Comparison of ENCODE assay signal across 9 cellular contexts in genomic region chr6:26240981-26241770, GRCh38.
DNase-seq lines count a peak whose midpoint lies in the region; ATAC-seq and TF ChIP-seq lines count a peak whose summit lies in the region.
"Had no signal": no experiment of that assay in that cellular context is flagged by ENCODE, and none has a peak within 500 bp of the region (broad histone marks: within the 10 kb centered on the region; RNA-seq: fewer than 3 reads in every experiment).

No MANE protein-coding gene starts in this region.

- TF ChIP-seq POLR2A in gastrocnemius medialis (IDR thresholded peaks at IDR 0.05) = no peak

- H3K9me3 Mint-ChIP-seq in activated CD8-positive, alpha-beta memory T cell treated with anti-CD3 and anti-CD28 coated beads, Interleukin-2, amount 10 ng/mL, durations not matched to agents 7 days and 5 days (ENCODE audit: low read depth) = no peaks in the 10 kb centered on the region

- H3K9ac ChIP-seq in fibroblast of lung (ENCODE audit: insufficient read depth, low read length) = peak overlapping the region; percentile 39

- CTCF ChIA-PET in activated CD8-positive, alpha-beta memory T cell treated with anti-CD3 and anti-CD28 coated beads, Interleukin-2, amount 10 ng/mL, durations not matched to agents 7 days and 5 days (lab: Charles Lee) = interaction anchor here (1.0 to 1.6 kb wide), 3 partner anchors 9 to 31 kb away, joined by 5 to 8 read pairs (median 7); a partner anchor contains a TSS

- H3K27ac ChIP-seq in fibroblast of lung (ENCODE audit: insufficient read depth, low read length) = peak overlapping the region; percentile 87
- H3K27ac ChIP-seq in gastrocnemius medialis = no peak overlapping the region
- H3K27ac ChIP-seq: C4-2B had no signal

- H3K4me1 ChIP-seq in fibroblast of lung (ENCODE audit: control insufficient read depth, extremely low read depth, insufficient read depth, low read length) (no peaks in the 10 kb centered on the region), gastrocnemius medialis (peaks cover 0 to 5% of the 10 kb centered on the region in 2 donors)

- in situ Hi-C loops in gastrocnemius medialis (cut with MboI; ENCODE audit: low sequenced_read_pairs in 4 of 4) = no loop called here

- ATAC-seq in activated CD8-positive, alpha-beta memory T cell treated with anti-CD3 and anti-CD28 coated beads, Interleukin-2, amount 10 ng/mL, durations not matched to agents 7 days and 5 days = peak; percentile 21
- no peak for ATAC-seq in gastrocnemius medialis

- H3K27me3 ChIP-seq in fibroblast of lung (ENCODE audit: control insufficient read depth, insufficient read depth, low read length) (no peaks in the 10 kb centered on the region), gastrocnemius medialis (peaks cover 67 to 99% (median 97%) of the 10 kb centered on the region in 3 donors)

- DNase-seq in activated gamma-delta T cell treated with Interleukin-2 at 50 U/mL for 16 hours = peak; percentile 36
- no peak for DNase-seq in activated gamma-delta T cell (lab: John Stamatoyannopoulos, UW)
- peak; percentile 88 for DNase-seq in activated CD8-positive, alpha-beta memory T cell treated with anti-CD3 and anti-CD28 coated beads, Interleukin-2, amount 10 ng/mL, durations not matched to agents 7 days and 5 days
- DNase-seq in fibroblast of lung (ENCODE audit: low read depth in 2 of 2) = peak; percentile 85 to 87
- no peak for DNase-seq in gastrocnemius medialis
- DNase-seq in NCI-H1417 (lab: John Stamatoyannopoulos, UW) = no peak
- no peak for DNase-seq in NCI-H1930 (lab: John Stamatoyannopoulos, UW)
- DNase-seq in NCI-H510A treated with DMSO at 0.1 percent for 48 hours (lab: John Stamatoyannopoulos, UW) = no peak

- intact Hi-C loops in gastrocnemius medialis (cut with DNase I; ENCODE audit: low total_unique reads) = no loop called here

- no peaks in the 10 kb centered on the region for H3K79me2 ChIP-seq in fibroblast of lung (ENCODE audit: control insufficient read depth, insufficient read depth, low read length)

- H3K27ac Mint-ChIP-seq in activated CD8-positive, alpha-beta memory T cell treated with anti-CD3 and anti-CD28 coated beads, Interleukin-2, amount 10 ng/mL, durations not matched to agents 7 days and 5 days = peak overlapping the region; percentile 94

- H3K27me3 Mint-ChIP-seq in activated CD8-positive, alpha-beta memory T cell treated with anti-CD3 and anti-CD28 coated beads, Interleukin-2, amount 10 ng/mL, durations not matched to agents 7 days and 5 days = no peaks in the 10 kb centered on the region

- H3K36me3 Mint-ChIP-seq in activated CD8-positive, alpha-beta memory T cell treated with anti-CD3 and anti-CD28 coated beads, Interleukin-2, amount 10 ng/mL, durations not matched to agents 7 days and 5 days = peaks cover 6% of the 10 kb centered on the region

- H3K36me3 ChIP-seq in fibroblast of lung (ENCODE audit: control insufficient read depth, insufficient read depth, low read length) (no peaks in the 10 kb centered on the region), gastrocnemius medialis (no peaks in the 10 kb centered on the region)

- TF ChIP-seq CTCF in fibroblast of lung (conservative IDR thresholded peaks at IDR 0.05 in 1 of 2, IDR thresholded peaks at IDR 0.05 in 1 of 2; ENCODE audit: low read depth in 1 of 2, low read length in 2 of 2) = no peak
- no peak for TF ChIP-seq CTCF in gastrocnemius medialis (IDR thresholded peaks at IDR 0.05 in 4 of 5, conservative IDR thresholded peaks at IDR 0.05 in 1 of 5)

- H3K4me1 Mint-ChIP-seq in activated CD8-positive, alpha-beta memory T cell treated with anti-CD3 and anti-CD28 coated beads, Interleukin-2, amount 10 ng/mL, durations not matched to agents 7 days and 5 days = peaks cover 37% of the 10 kb centered on the region

- peak overlapping the region; percentile 64 for H2AFZ ChIP-seq in fibroblast of lung (ENCODE audit: low read length)

- H3K9me3 ChIP-seq in fibroblast of lung (ENCODE audit: control insufficient read depth, insufficient read depth, low read depth, low read length) = no peaks in the 10 kb centered on the region
- no peaks in the 10 kb centered on the region for H3K9me3 ChIP-seq in gastrocnemius medialis

- H3K4me3 Mint-ChIP-seq in activated CD8-positive, alpha-beta memory T cell treated with anti-CD3 and anti-CD28 coated beads, Interleukin-2, amount 10 ng/mL, durations not matched to agents 7 days and 5 days = peak overlapping the region; percentile 74

- H3K4me3 ChIP-seq in fibroblast of lung (replicated peaks in 1 of 4; ENCODE audit: control extremely low read depth in 1 of 4, insufficient read depth in 1 of 4, low read depth in 3 of 4, low read length in 4 of 4) (peak overlapping the region; percentile 35 to 81 (median 55)), gastrocnemius medialis (peak overlapping the region; percentile 35 to 56 (median 44))

- no peaks in the 10 kb centered on the region for H4K20me1 ChIP-seq in fibroblast of lung (ENCODE audit: control insufficient read depth, extremely low read depth, insufficient read depth, low read length)

- peak overlapping the region; percentile 66 for H3K4me2 ChIP-seq in fibroblast of lung (ENCODE audit: extremely low read depth, insufficient read depth, low read length)

Comparison
In these comparisons a context has a peak if more than half of its experiments do, and no peak if none do; other contexts are left out.
1. DNase-seq: peak in activated gamma-delta T cell treated with Interleukin-2 at 50 U/mL for 16 hours (single experiment), activated CD8-positive, alpha-beta memory T cell treated with anti-CD3 and anti-CD28 coated beads, Interleukin-2, amount 10 ng/mL, durations not matched to agents 7 days and 5 days (single experiment) and fibroblast of lung (2 of 2); none in activated gamma-delta T cell (single experiment), gastrocnemius medialis (0 of 2), NCI-H1417 (0 of 3), NCI-H1930 (0 of 2) and NCI-H510A treated with DMSO at 0.1 percent for 48 hours (single experiment).